In the genomic region with DNA sequence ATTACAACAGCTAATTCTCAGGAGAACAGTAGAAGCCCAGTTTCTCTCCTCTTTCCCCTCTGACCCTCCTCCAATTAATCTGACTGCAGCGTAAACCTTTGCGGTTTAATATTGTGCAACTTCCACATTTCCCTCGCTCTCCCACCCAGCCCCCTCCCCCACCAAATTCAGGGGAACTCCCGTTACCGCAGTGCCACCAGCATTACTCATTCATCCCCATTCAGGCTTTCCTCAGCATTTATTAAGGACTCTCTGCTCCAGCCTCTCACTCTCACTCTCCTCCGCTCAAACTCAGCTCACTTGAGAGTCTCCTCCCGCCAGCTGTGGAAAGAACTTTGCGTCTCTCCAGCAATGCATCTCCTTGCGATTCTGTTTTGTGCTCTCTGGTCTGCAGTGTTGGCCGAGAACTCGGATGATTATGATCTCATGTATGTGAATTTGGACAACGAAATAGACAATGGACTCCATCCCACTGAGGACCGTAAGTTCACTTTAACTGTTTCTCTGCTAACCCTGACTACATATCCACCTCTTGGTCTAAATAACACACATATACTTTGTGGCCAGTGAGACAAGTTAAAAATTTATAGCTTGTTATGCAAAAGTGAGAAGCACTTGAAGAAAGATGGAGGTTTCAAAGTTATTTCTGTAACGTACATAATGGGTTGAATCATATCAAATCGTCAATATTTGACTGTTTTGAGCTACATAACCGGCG, we compare ENCODE assay signal across 9 cellular contexts. TPM values are rescaled to one million over a fixed set of nuclear protein-coding genes. Genes with fewer than 3 reads are reported as not detected.
DNase-seq lines count a peak whose midpoint lies in the region; ATAC-seq and TF ChIP-seq lines count a peak whose summit lies in the region.
"Had no signal": no experiment of that assay in that cellular context is flagged by ENCODE, and none has a peak within 500 bp of the region (broad histone marks: within the 10 kb centered on the region; RNA-seq: fewer than 3 reads in every experiment).

A gene (plus strand): TSS at position 268 of the 718 bp plus-strand sequence. CDS start 84 bp downstream, at position 352.

- no peak within 1 kb of the TSS for H3K27ac Mint-ChIP-seq in activated CD8-positive, alpha-beta T cell treated with anti-CD3 and anti-CD28 coated beads, Interleukin-2, amount 10 ng/mL, durations not matched to agents 7 days and 5 days
- peak within 1 kb of the TSS; percentile 89 for H3K27ac Mint-ChIP-seq in osteocyte (ENCODE audit: unreplicated experiment)
- H3K27ac Mint-ChIP-seq: memory B cell had no signal

- DNase-seq in AML-193 (lab: John Stamatoyannopoulos, UW): peak; percentile 86 to 88
- DNase-seq in HK-2 (ENCODE audit: unreplicated experiment): peak; percentile 72
- no peak for DNase-seq in activated CD8-positive, alpha-beta T cell treated with anti-CD3 and anti-CD28 coated beads, Interleukin-2, amount 10 ng/mL, durations not matched to agents 7 days and 5 days
- no peak for DNase-seq in glomerular endothelial cell (ENCODE audit: extremely low read depth, low read depth, low spot score)
- no peak for DNase-seq in osteocyte (ENCODE audit: extremely low spot score, unreplicated experiment)
- DNase-seq in SHP77 (lab: John Stamatoyannopoulos, UW): no peak

- peaks cover 39% of the 10 kb centered on the region for H3K27me3 Mint-ChIP-seq in activated CD8-positive, alpha-beta T cell treated with anti-CD3 and anti-CD28 coated beads, Interleukin-2, amount 10 ng/mL, durations not matched to agents 7 days and 5 days (ENCODE audit: low read depth)
- no peaks in the 10 kb centered on the region for H3K27me3 Mint-ChIP-seq in osteocyte (ENCODE audit: unreplicated experiment)

- CTCF ChIA-PET in activated CD8-positive, alpha-beta T cell treated with anti-CD3 and anti-CD28 coated beads, Interleukin-2, amount 10 ng/mL, durations not matched to agents 7 days and 5 days (lab: Charles Lee): no interaction called here

- H3K4me3 Mint-ChIP-seq in activated CD8-positive, alpha-beta T cell treated with anti-CD3 and anti-CD28 coated beads, Interleukin-2, amount 10 ng/mL, durations not matched to agents 7 days and 5 days: peak within 1 kb of the TSS; percentile 53
- peak within 1 kb of the TSS; percentile 82 for H3K4me3 Mint-ChIP-seq in osteocyte (ENCODE audit: unreplicated experiment)
- H3K4me3 Mint-ChIP-seq: memory B cell had no signal

- POLR2A ChIA-PET in activated CD8-positive, alpha-beta T cell treated with anti-CD3 and anti-CD28 coated beads, Interleukin-2, amount 10 ng/mL, durations not matched to agents 7 days and 5 days (lab: Charles Lee): no interaction called here

- no peak for ATAC-seq in activated CD8-positive, alpha-beta T cell treated with anti-CD3 and anti-CD28 coated beads, Interleukin-2, amount 10 ng/mL, durations not matched to agents 7 days and 5 days
- no peak for ATAC-seq in HG03342 (IDR thresholded peaks at IDR 0.05; ENCODE audit: unreplicated experiment)
- no peak for ATAC-seq in GM19452 (IDR thresholded peaks at IDR 0.05; ENCODE audit: unreplicated experiment)

- H3K9me3 Mint-ChIP-seq in activated CD8-positive, alpha-beta T cell treated with anti-CD3 and anti-CD28 coated beads, Interleukin-2, amount 10 ng/mL, durations not matched to agents 7 days and 5 days (ENCODE audit: insufficient read depth): no peaks in the 10 kb centered on the region
- H3K9me3 Mint-ChIP-seq in osteocyte (ENCODE audit: unreplicated experiment): no peaks in the 10 kb centered on the region

- peaks cover 7% of the 10 kb centered on the region for H3K4me1 Mint-ChIP-seq in activated CD8-positive, alpha-beta T cell treated with anti-CD3 and anti-CD28 coated beads, Interleukin-2, amount 10 ng/mL, durations not matched to agents 7 days and 5 days (ENCODE audit: low read depth)
- H3K4me1 Mint-ChIP-seq in osteocyte (ENCODE audit: unreplicated experiment): peaks cover 27% of the 10 kb centered on the region

- no peaks in the 10 kb centered on the region for H3K36me3 Mint-ChIP-seq in activated CD8-positive, alpha-beta T cell treated with anti-CD3 and anti-CD28 coated beads, Interleukin-2, amount 10 ng/mL, durations not matched to agents 7 days and 5 days (ENCODE audit: low read depth)
- H3K36me3 Mint-ChIP-seq in osteocyte (ENCODE audit: unreplicated experiment): no peaks in the 10 kb centered on the region

- no peak for TF ChIP-seq CTCF in osteocyte (IDR thresholded peaks at IDR 0.05)

RNA-seq across cellular contexts. Expression of the gene that starts here (rescaled TPM):
- total RNA-seq in activated CD8-positive, alpha-beta T cell treated with anti-CD3 and anti-CD28 coated beads, Interleukin-2, amount 10 ng/mL, durations not matched to agents 7 days and 5 days: not detected
- total RNA-seq in glomerular endothelial cell (317 and 450 TPM in 2 replicates), osteocyte (45.7 and 51.8 TPM in 2 replicates)

Comparison
In these comparisons a context has a peak if more than half of its experiments do, and no peak if none do; other contexts are left out.
1. RNA of the gene that starts here (total RNA-seq): 317 to 450 TPM in glomerular endothelial cell and 45.7 to 51.8 TPM in osteocyte; not detected in activated CD8-positive, alpha-beta T cell treated with anti-CD3 and anti-CD28 coated beads, Interleukin-2, amount 10 ng/mL, durations not matched to agents 7 days and 5 days; every median in the first group is over 10 times any median in the second.
2. DNase-seq: peak in AML-193 (2 of 2) and HK-2 (single experiment); none in activated CD8-positive, alpha-beta T cell treated with anti-CD3 and anti-CD28 coated beads, Interleukin-2, amount 10 ng/mL, durations not matched to agents 7 days and 5 days (single experiment), glomerular endothelial cell (single experiment), osteocyte (single experiment) and SHP77 (0 of 2).